ENCODE assay signal across 16 cellular contexts in the genomic region with DNA sequence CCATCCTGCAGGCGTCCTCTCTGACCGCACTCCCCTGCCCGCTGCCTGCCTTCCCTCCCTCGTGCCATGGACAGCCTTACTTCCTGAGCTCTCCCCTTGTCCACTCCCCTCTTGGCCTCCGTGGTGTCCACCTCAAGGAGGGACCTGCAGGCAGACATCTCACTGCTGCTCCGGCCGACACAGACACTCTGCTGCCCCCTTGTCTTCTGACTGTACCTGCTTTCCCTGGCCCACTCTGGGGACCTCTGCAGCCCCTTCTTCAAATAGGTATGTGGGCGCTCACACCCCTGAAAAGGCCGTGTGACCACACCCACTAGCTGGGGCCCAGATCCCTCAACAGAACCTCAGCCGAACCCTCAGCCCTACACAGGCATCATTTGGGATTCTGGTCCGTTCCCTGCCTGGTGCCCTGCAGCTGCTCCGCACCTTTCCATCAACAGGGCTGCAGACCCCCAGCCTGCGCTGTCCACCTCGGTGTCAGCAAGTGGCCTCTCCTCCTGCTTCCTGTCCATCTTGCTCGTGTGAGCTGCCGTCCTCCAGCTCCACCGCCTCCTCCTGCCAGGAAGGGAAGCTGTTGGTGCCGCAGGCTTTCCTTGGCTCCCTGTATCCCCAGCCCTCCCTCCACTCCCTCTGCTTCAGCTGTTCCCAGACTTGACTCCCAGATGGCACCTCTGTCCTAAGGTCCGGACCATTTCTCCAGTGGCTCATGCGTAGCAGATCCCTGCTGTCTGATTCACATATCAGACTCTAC.
"Had no signal": no experiment of that assay in that cellular context is flagged by ENCODE, and none has a peak within 500 bp of the region (broad histone marks: within the 10 kb centered on the region; RNA-seq: fewer than 3 reads in every experiment).

No MANE protein-coding gene starts in this region.

- H3K9me3 Mint-ChIP-seq: activated CD4-positive, alpha-beta memory T cell treated with anti-CD3 and anti-CD28 coated beads, Interleukin-2, amount 10 ng/mL, durations not matched to agents 7 days and 5 days; activated naive CD8-positive, alpha-beta T cell treated with anti-CD3 and anti-CD28 coated beads, Interleukin-2, amount 50 U/mL, for 24 hours; activated T-cell treated with anti-CD3 and anti-CD28 coated beads, Interleukin-2, amount 50 U/mL, for 72 hours had no signal

- DNase-seq: activated CD4-positive, alpha-beta memory T cell treated with anti-CD3 and anti-CD28 coated beads, Interleukin-2, amount 10 ng/mL, durations not matched to agents 7 days and 5 days; activated CD4-positive, alpha-beta T cell treated with anti-CD3 and anti-CD28 coated beads for 36 hours; activated naive CD4-positive, alpha-beta T cell; activated naive CD8-positive, alpha-beta T cell treated with anti-CD3 and anti-CD28 coated beads, Interleukin-2, amount 50 U/mL, for 24 hours; activated T-cell treated with anti-CD3 and anti-CD28 coated beads, Interleukin-2, amount 50 U/mL, for 72 hours; esophagus squamous epithelium; foreskin fibroblast; left colon; pancreas; stimulated activated CD4-positive, alpha-beta T cell treated with anti-CD3 and anti-CD28 coated beads, Interleukin-4, amount 100 ng/mL, for 4 hours; stomach; T-helper 9 cell had no signal

- H3K9me3 ChIP-seq: ascending aorta, esophagus squamous epithelium, pancreas, stomach, thoracic aorta had no signal

- H3K4me3 Mint-ChIP-seq: activated CD4-positive, alpha-beta memory T cell treated with anti-CD3 and anti-CD28 coated beads, Interleukin-2, amount 10 ng/mL, durations not matched to agents 7 days and 5 days; activated CD4-positive, alpha-beta T cell treated with anti-CD3 and anti-CD28 coated beads for 36 hours; activated naive CD8-positive, alpha-beta T cell treated with anti-CD3 and anti-CD28 coated beads, Interleukin-2, amount 50 U/mL, for 24 hours; activated T-cell treated with anti-CD3 and anti-CD28 coated beads, Interleukin-2, amount 50 U/mL, for 72 hours had no signal

- H3K4me1 Mint-ChIP-seq: activated CD4-positive, alpha-beta memory T cell treated with anti-CD3 and anti-CD28 coated beads, Interleukin-2, amount 10 ng/mL, durations not matched to agents 7 days and 5 days; activated CD4-positive, alpha-beta T cell treated with anti-CD3 and anti-CD28 coated beads for 36 hours; activated naive CD8-positive, alpha-beta T cell treated with anti-CD3 and anti-CD28 coated beads, Interleukin-2, amount 50 U/mL, for 24 hours had no signal

- H3K4me1 ChIP-seq: pancreas had no signal

- H3K27me3 ChIP-seq: ascending aorta, esophagus squamous epithelium, pancreas had no signal

- H3K27ac ChIP-seq: ascending aorta, dorsolateral prefrontal cortex, esophagus squamous epithelium, pancreas, skin epidermis, thoracic aorta had no signal

- H3K27ac Mint-ChIP-seq: activated CD4-positive, alpha-beta memory T cell treated with anti-CD3 and anti-CD28 coated beads, Interleukin-2, amount 10 ng/mL, durations not matched to agents 7 days and 5 days; activated CD4-positive, alpha-beta T cell treated with anti-CD3 and anti-CD28 coated beads for 36 hours; activated naive CD8-positive, alpha-beta T cell treated with anti-CD3 and anti-CD28 coated beads, Interleukin-2, amount 50 U/mL, for 24 hours; activated T-cell treated with anti-CD3 and anti-CD28 coated beads, Interleukin-2, amount 50 U/mL, for 72 hours had no signal

- ATAC-seq: activated CD4-positive, alpha-beta T cell treated with anti-CD3 and anti-CD28 coated beads for 36 hours; activated naive CD8-positive, alpha-beta T cell treated with anti-CD3 and anti-CD28 coated beads, Interleukin-2, amount 50 U/mL, for 24 hours; activated T-cell treated with anti-CD3 and anti-CD28 coated beads, Interleukin-2, amount 50 U/mL, for 72 hours; left colon; pancreas had no signal

- H3K36me3 ChIP-seq: ascending aorta, esophagus squamous epithelium, pancreas, stomach, thoracic aorta had no signal

- FAIRE-seq: pancreas had no signal

- H3K4me3 ChIP-seq: ascending aorta, dorsolateral prefrontal cortex, esophagus squamous epithelium, pancreas, skin epidermis, stomach, thoracic aorta had no signal
